Comparison of ENCODE assay signal across 1 cellular context in genomic region chr4:142671516-142671915, GRCh38.
TF ChIP-seq lines count a peak whose summit lies in the region.

No MANE protein-coding gene starts in this region.

TF ChIP-seq in H1, 55 proteins besides CTCF, POLR2A, EP300 and RAD21:
- TF ChIP-seq ZNF274 (IDR thresholded peaks at IDR 0.05; ENCODE audit: borderline replicate concordance, extremely low read depth, low read length) (no peak), EZH2 (IDR thresholded peaks at IDR 0.05; ENCODE audit: low read depth, low read length, severe bottlenecking) (no peak), MAFK (IDR thresholded peaks at IDR 0.05; ENCODE audit: low read depth, low read length) (no peak), TAF1 (IDR thresholded peaks at IDR 0.05; ENCODE audit: low read depth, low read length) (no peak), GABPA (IDR thresholded peaks at IDR 0.05; ENCODE audit: borderline replicate concordance, insufficient read depth, low read length) (no peak), RBBP5 (IDR thresholded peaks at IDR 0.05; ENCODE audit: borderline replicate concordance, low read depth, low read length) (no peak), ATF2 (IDR thresholded peaks at IDR 0.05; ENCODE audit: low read length) (no peak), MAX (IDR thresholded peaks at IDR 0.05) (no peak), EGR1 (IDR thresholded peaks at IDR 0.05; ENCODE audit: borderline replicate concordance, low read depth, low read length) (no peak), RFX5 (IDR thresholded peaks at IDR 0.05; ENCODE audit: borderline replicate concordance, low read depth, low read length) (no peak), GTF2F1 (IDR thresholded peaks at IDR 0.05; ENCODE audit: borderline replicate concordance, low read depth, low read length) (no peak), SUZ12 (IDR thresholded peaks at IDR 0.05; ENCODE audit: low read length) (no peak)
TF ChIP-seq in H1: peak in this region for 0.
